In genomic region chr19:10430505-10431253, GRCh38 we compare ENCODE assay signal across 8 cellular contexts. TPM values are rescaled to one million over a fixed set of nuclear protein-coding genes. Genes with fewer than 3 reads are reported as not detected.
A peak's percentile ranks its signal among the peaks of the same experiment; 100 is the strongest.
DNase-seq lines count a peak whose midpoint lies in the region; ATAC-seq and TF ChIP-seq lines count a peak whose summit lies in the region.

No MANE protein-coding gene starts in this region.

- no peaks in the 10 kb centered on the region for H3K36me3 ChIP-seq in CD8-positive, alpha-beta T cell (ENCODE audit: insufficient read depth, low read length)
- no peaks in the 10 kb centered on the region for H3K36me3 ChIP-seq in lower lobe of right lung

- H3K27me3 Mint-ChIP-seq in CD8-positive, alpha-beta T cell (ENCODE audit: low read depth), result peaks cover 23% of the 10 kb centered on the region
- H3K27me3 Mint-ChIP-seq in brain (peaks cover 90% of the 10 kb centered on the region), type B pancreatic cell (peaks cover 87% of the 10 kb centered on the region)

- H3K27ac ChIP-seq in CD8-positive, alpha-beta T cell (ENCODE audit: low read depth, low read length), result peak overlapping the region; percentile 43
- peak overlapping the region; percentile 76 for H3K27ac ChIP-seq in lower lobe of right lung

- peaks cover 51% of the 10 kb centered on the region for H3K4me1 Mint-ChIP-seq in CD8-positive, alpha-beta T cell (ENCODE audit: low read depth)
- H3K4me1 Mint-ChIP-seq in brain, result peaks cover 10% of the 10 kb centered on the region
- H3K4me1 Mint-ChIP-seq in type B pancreatic cell (ENCODE audit: unreplicated experiment), result peaks cover 4% of the 10 kb centered on the region

- no peak for TF ChIP-seq CTCF in CD8-positive, alpha-beta T cell (IDR thresholded peaks at IDR 0.05)
- TF ChIP-seq CTCF in brain (conservative IDR thresholded peaks at IDR 0.05) (no peak), lower lobe of right lung (IDR thresholded peaks at IDR 0.05) (no peak), type B pancreatic cell (conservative IDR thresholded peaks at IDR 0.05) (no peak)

- no peaks in the 10 kb centered on the region for H3K9me3 ChIP-seq in CD8-positive, alpha-beta T cell (ENCODE audit: low read length)
- no peaks in the 10 kb centered on the region for H3K9me3 ChIP-seq in lower lobe of right lung

- H3K27ac Mint-ChIP-seq in CD8-positive, alpha-beta T cell, result peak overlapping the region; percentile 92
- H3K27ac Mint-ChIP-seq in brain (no peak overlapping the region), type B pancreatic cell (no peak overlapping the region)

- H3K4me3 Mint-ChIP-seq in CD8-positive, alpha-beta T cell, result peak overlapping the region; percentile 87
- H3K4me3 Mint-ChIP-seq in brain (peak overlapping the region in 4 of 5 experiments; percentile 13 to 78 (median 73)), type B pancreatic cell (peak overlapping the region; percentile 67)

- no peaks in the 10 kb centered on the region for H3K36me3 Mint-ChIP-seq in CD8-positive, alpha-beta T cell
- H3K36me3 Mint-ChIP-seq in brain (no peaks in the 10 kb centered on the region), type B pancreatic cell (no peaks in the 10 kb centered on the region)

- ATAC-seq in CD8-positive, alpha-beta T cell, result no peak
- ATAC-seq in HG03135 (IDR thresholded peaks at IDR 0.05; ENCODE audit: unreplicated experiment) (peak; percentile 33), lower lobe of right lung (peak; percentile 73 to 86), HG02759 (IDR thresholded peaks at IDR 0.05; ENCODE audit: unreplicated experiment) (no peak), GM21528 (IDR thresholded peaks at IDR 0.05; ENCODE audit: low FRiP score, unreplicated experiment) (no peak)

- H3K4me1 ChIP-seq in CD8-positive, alpha-beta T cell (ENCODE audit: insufficient read depth, low read length), result peaks cover 39% of the 10 kb centered on the region
- H3K4me1 ChIP-seq in lower lobe of right lung, result peaks cover 19% of the 10 kb centered on the region

- POLR2A ChIA-PET in CD8-positive, alpha-beta T cell (lab: Charles Lee), result interaction anchor here (1.0 to 3.1 kb wide), 2 partner anchors 10 to 22 kb away, joined by 4 to 12 read pairs; no protein-coding TSS in a partner anchor

- DNase-seq in CD8-positive, alpha-beta T cell, result no peak
- DNase-seq in lower lobe of right lung (peak; percentile 83), type B pancreatic cell (ENCODE audit: extremely low spot score, unreplicated experiment) (no peak), pons (ENCODE audit: low spot score) (no peak)

- intact Hi-C loops in CD8-positive, alpha-beta T cell (cut with DNase I, micrococcal nuclease), result loop anchor here in 1 of 2 experiments (2.0 kb wide), 1 partner anchor 14 kb away; no protein-coding TSS in a partner anchor
- intact Hi-C loops in lower lobe of right lung (cut with DNase I), result no loop called here

- H3K9me3 Mint-ChIP-seq in CD8-positive, alpha-beta T cell, result no peaks in the 10 kb centered on the region
- H3K9me3 Mint-ChIP-seq in brain (peaks cover 0 to 9% (median 2%) of the 10 kb centered on the region in 5 experiments), type B pancreatic cell (no peaks in the 10 kb centered on the region)

- H3K4me3 ChIP-seq in CD8-positive, alpha-beta T cell (ENCODE audit: low read depth, low read length), result peak overlapping the region; percentile 52
- H3K4me3 ChIP-seq in lower lobe of right lung, result peak overlapping the region; percentile 83

- H3K27me3 ChIP-seq in CD8-positive, alpha-beta T cell (ENCODE audit: insufficient read depth, low read length), result peaks cover 7% of the 10 kb centered on the region
- no peaks in the 10 kb centered on the region for H3K27me3 ChIP-seq in lower lobe of right lung (ENCODE audit: low read depth)

- CTCF ChIA-PET in CD8-positive, alpha-beta T cell (lab: Charles Lee), result interaction anchor here (1.7 to 29.4 kb wide), 2 partner anchors 23 to 42 kb away, joined by 4 to 620 read pairs; partner anchors contain the start of genes CDC37 and PDE4A

RNA-seq across cellular contexts. Expression of gene PDE4A, which starts 10.3 kb away (rescaled TPM):
- total RNA-seq in CD8-positive, alpha-beta T cell, result 10 to 100 TPM; 21.1 to 23.6 TPM
- polyA plus RNA-seq in brain (ENCODE audit: insufficient read depth, low read depth, low replicate concordance), result 7.4 TPM
- total RNA-seq in lower lobe of right lung (35.9 TPM), type B pancreatic cell (ENCODE audit: low replicate concordance) (0.90 and 1.6 TPM in 2 replicates)

RNA-seq across cellular contexts. Expression of gene CDC37, which starts 27.3 kb away (rescaled TPM):
- total RNA-seq in CD8-positive, alpha-beta T cell, result 100 to 1,000 TPM; 195 to 196 TPM
- polyA plus RNA-seq in brain (ENCODE audit: insufficient read depth, low read depth, low replicate concordance), result 141 TPM
- total RNA-seq in lower lobe of right lung, result 154 TPM
- total RNA-seq in type B pancreatic cell (ENCODE audit: low replicate concordance), result 125 and 126 TPM in 2 replicates

RNA-seq across cellular contexts. Expression of gene TYK2, which starts 50.3 kb away (rescaled TPM):
- total RNA-seq in CD8-positive, alpha-beta T cell, result 100 to 1,000 TPM; 244 to 250 TPM
- 60.3 TPM for polyA plus RNA-seq in brain (ENCODE audit: insufficient read depth, low read depth, low replicate concordance)
- total RNA-seq in lower lobe of right lung (164 TPM), type B pancreatic cell (ENCODE audit: low replicate concordance) (96.6 and 131 TPM in 2 replicates)

Comparison
In these comparisons a context has a peak if more than half of its experiments do, and no peak if none do; other contexts are left out.
1. ATAC-seq: peak in HG03135 (single experiment) and lower lobe of right lung (2 of 2); none in CD8-positive, alpha-beta T cell (single experiment), HG02759 (single experiment) and GM21528 (single experiment).
2. Peak in every context shown above with its lines, with median percentiles within 50 percentile points of each other: H3K4me3 Mint-ChIP-seq.